19 cellular contexts compared by ENCODE assay signal in genomic region chr20:40920291-40920690, GRCh38.
DNase-seq lines count a peak whose midpoint lies in the region; ATAC-seq, FAIRE-seq and TF ChIP-seq lines count a peak whose summit lies in the region.
"Had no signal": no experiment of that assay in that cellular context is flagged by ENCODE, and none has a peak within 500 bp of the region (broad histone marks: within the 10 kb centered on the region; RNA-seq: fewer than 3 reads in every experiment).

No MANE protein-coding gene starts in this region.

- WGBS in K562 (ENCODE audit: insufficient coverage, low coverage, missing lambda C conversion rate): 0% methylated on average over 2 of the region's 2 CpGs

- H3K4me1 ChIP-seq in K562 (replicated peaks in 1 of 2; ENCODE audit: control insufficient read depth in 2 of 2, insufficient read depth in 2 of 2, low read length in 2 of 2) (no peaks in the 10 kb centered on the region), GM23338 (ENCODE audit: insufficient read depth) (no peaks in the 10 kb centered on the region)

- TF ChIP-seq EP300 in K562 (IDR thresholded peaks at IDR 0.05; ENCODE audit: low read length): no peak

- no peak overlapping the region for H2AFZ ChIP-seq in K562 (ENCODE audit: low read depth, low read length)
- H2AFZ ChIP-seq in GM23338: no peak overlapping the region
- H2AFZ ChIP-seq: GM23248 had no signal

- no peak overlapping the region for H3K27ac ChIP-seq in K562 (ENCODE audit: extremely low read depth, low read depth, low read length)
- no peak overlapping the region for H3K27ac ChIP-seq in GM23338 (ENCODE audit: low read depth)
- H3K27ac ChIP-seq: BLaER1 treated with 17β-estradiol and CSF1 and Interleukin-3, amounts not matched to agents 10 nM and 100 nM; GM23248 had no signal

- H3K4me2 ChIP-seq in K562 (ENCODE audit: insufficient read depth, low read length) (no peak overlapping the region), GM23338 (no peak overlapping the region)
- H3K4me2 ChIP-seq: BLaER1 treated with 17β-estradiol and CSF1 and Interleukin-3, amounts not matched to agents 10 nM and 100 nM had no signal

- FAIRE-seq in HTR-8/SVneo (lab: Jason Lieb, UNC) (peak; percentile 68), K562 (lab: Jason Lieb, UNC) (no peak)
- FAIRE-seq: GM12878 had no signal

- TF ChIP-seq POLR2A in K562 (conservative IDR thresholded peaks at IDR 0.05): no peak

- H3K4me3 ChIP-seq in K562 (no peak overlapping the region), GM23338 (no peak overlapping the region)
- H3K4me3 ChIP-seq: BLaER1 treated with 17β-estradiol and CSF1 and Interleukin-3, amounts not matched to agents 10 nM and 100 nM; GM12878; GM23248 had no signal

- TF ChIP-seq CTCF in K562 (IDR thresholded peaks at IDR 0.05 in 2 of 3, conservative IDR thresholded peaks at IDR 0.05 in 1 of 3; ENCODE audit: insufficient read depth in 2 of 3, low read depth in 1 of 3, low read length in 3 of 3) (no peak), GM23338 (conservative IDR thresholded peaks at IDR 0.05; ENCODE audit: low read depth in 2 of 2) (no peak)

- no peak overlapping the region for H3K27ac Mint-ChIP-seq in GM23338
- H3K27ac Mint-ChIP-seq: B cell; CD8-positive, alpha-beta T cell; HFFc6 had no signal

- H3K4me3 Mint-ChIP-seq in GM23338: no peak overlapping the region
- H3K4me3 Mint-ChIP-seq: B cell; CD8-positive, alpha-beta T cell; HFFc6 had no signal

- no peaks in the 10 kb centered on the region for H3F3A ChIP-seq in GM23338 (replicated peaks; ENCODE audit: low read depth)

- no peaks in the 10 kb centered on the region for H3K9me3 ChIP-seq in K562 (replicated peaks; ENCODE audit: control insufficient read depth, insufficient read depth, low read depth, low read length)

- intact Hi-C loops in K562 (cut with micrococcal nuclease): no loop called here

- H3K9me1 ChIP-seq in K562 (ENCODE audit: control insufficient read depth, insufficient read depth, low read length): no peaks in the 10 kb centered on the region

- no peaks in the 10 kb centered on the region for H3K36me3 Mint-ChIP-seq in GM23338 (ENCODE audit: low read depth)
- H3K36me3 Mint-ChIP-seq: CD8-positive, alpha-beta T cell had no signal

- CTCF ChIA-PET in K562 (lab: Yijun Ruan, JAX; ENCODE audit: low intra/inter-chr PET ratio): no interaction called here

- in situ Hi-C loops in K562 (cut with MboI): no loop called here

- H3K9me2 ChIP-seq in GM23338 (ENCODE audit: insufficient read depth): no peaks in the 10 kb centered on the region

- ATAC-seq in K562 (peak; percentile 35; the same call in 2 of the 3 replicates), left lobe of liver (peak; percentile 13), GM23338 (no peak), GM18870 (IDR thresholded peaks at IDR 0.05; ENCODE audit: unreplicated experiment) (no peak), HG03457 (IDR thresholded peaks at IDR 0.05; ENCODE audit: unreplicated experiment) (no peak)
- ATAC-seq: CD8-positive, alpha-beta T cell; GM12878; HCT116 had no signal

- H4K20me1 ChIP-seq in K562 (replicated peaks; ENCODE audit: control insufficient read depth, insufficient read depth, low read length): no peaks in the 10 kb centered on the region
- H4K20me1 ChIP-seq in GM23338 (replicated peaks; ENCODE audit: insufficient read depth): no peaks in the 10 kb centered on the region
- H4K20me1 ChIP-seq: BLaER1 treated with 17β-estradiol and CSF1 and Interleukin-3, amounts not matched to agents 10 nM and 100 nM had no signal

- no peaks in the 10 kb centered on the region for H3K36me3 ChIP-seq in K562 (ENCODE audit: control insufficient read depth, insufficient read depth, low read length)
- H3K36me3 ChIP-seq in GM23338 (ENCODE audit: insufficient read depth): no peaks in the 10 kb centered on the region
- H3K36me3 ChIP-seq: BLaER1 treated with 17β-estradiol and CSF1 and Interleukin-3, amounts not matched to agents 10 nM and 100 nM had no signal

- POLR2A ChIA-PET in K562 (lab: Yijun Ruan, JAX): interaction anchor here (0.7 kb wide), 1 partner anchor 8 kb away, joined by 3 read pairs; no protein-coding TSS in a partner anchor

- H3K79me2 ChIP-seq in K562 (ENCODE audit: control insufficient read depth, insufficient read depth, low read length) (no peaks in the 10 kb centered on the region), GM23338 (replicated peaks; ENCODE audit: insufficient read depth) (no peaks in the 10 kb centered on the region)

- no TSS peak for BruUV-seq in K562 (replicated peaks; lab: Mats Ljungman, UMichigan)

- H3K27me3 ChIP-seq in K562 (ENCODE audit: control insufficient read depth in 2 of 2, insufficient read depth in 2 of 2, low read length in 2 of 2): no peaks in the 10 kb centered on the region
- H3K27me3 ChIP-seq in GM23338 (ENCODE audit: insufficient read depth): no peaks in the 10 kb centered on the region
- H3K27me3 ChIP-seq: BLaER1 treated with 17β-estradiol and CSF1 and Interleukin-3, amounts not matched to agents 10 nM and 100 nM had no signal

- H3K27me3 Mint-ChIP-seq in GM23338 (ENCODE audit: insufficient read depth, low read depth, poor library complexity): no peaks in the 10 kb centered on the region

- no peak for TF ChIP-seq RAD21 in K562 (CRISPR knock-in tag; conservative IDR thresholded peaks at IDR 0.05 in 1 of 2, IDR thresholded peaks at IDR 0.05 in 1 of 2)

- H3K9ac ChIP-seq in K562 (ENCODE audit: insufficient read depth in 1 of 2, low read depth in 2 of 2, low read length in 2 of 2): no peak overlapping the region
- H3K9ac ChIP-seq: BLaER1 treated with 17β-estradiol and CSF1 and Interleukin-3, amounts not matched to agents 10 nM and 100 nM; GM23248 had no signal

- no peak for DNase-seq in HTR-8/SVneo (ENCODE audit: insufficient read length, low spot score)
- DNase-seq in K562 (ENCODE audit: extremely low read depth in 1 of 4, low spot score in 3 of 4): peak in 1 of 4 experiments; percentile 19
- DNase-seq in left lobe of liver (ENCODE audit: low spot score): no peak
- no peak for DNase-seq in activated CD4-positive, CD25-positive, alpha-beta regulatory T cell (lab: John Stamatoyannopoulos, UW)
- DNase-seq in GM23338 (ENCODE audit: low spot score): no peak
- DNase-seq: CD8-positive, alpha-beta T cell; DMS 273 treated with DMSO at 0.1 percent for 48 hours; DMS53; DND-41; EL; GM23248; H7; HFFc6 had no signal

- no peaks in the 10 kb centered on the region for H3K4me1 Mint-ChIP-seq in GM23338
- H3K4me1 Mint-ChIP-seq: B cell had no signal

- H3K9me3 Mint-ChIP-seq in GM23338: no peaks in the 10 kb centered on the region
- H3K9me3 Mint-ChIP-seq: HFFc6 had no signal

TF ChIP-seq in K562, 482 proteins besides CTCF, POLR2A, EP300 and RAD21 (continues in another document):
- no peak for TF ChIP-seq ETV5 (CRISPR knock-in tag; IDR thresholded peaks at IDR 0.05; ENCODE audit: low read depth)
- no peak for TF ChIP-seq UBTF (IDR thresholded peaks at IDR 0.05; ENCODE audit: borderline replicate concordance in 1 of 2, low read depth in 2 of 2, low read length in 2 of 2)
- 0 out of 2 replicates have a peak, but pooled peaks have one; percentile 14 for TF ChIP-seq CEBPB (tag; IDR thresholded peaks at IDR 0.05)

TF ChIP-seq in GM23338, 12 proteins besides CTCF, POLR2A, EP300 and RAD21 (continues in another document):
- TF ChIP-seq ETS1 (IDR thresholded peaks at IDR 0.05): no peak
- no peak for TF ChIP-seq ZNF331 (CRISPR knock-in tag; IDR thresholded peaks at IDR 0.05; ENCODE audit: low read depth)
- no peak for TF ChIP-seq CREB1 (CRISPR knock-in tag; IDR thresholded peaks at IDR 0.05; ENCODE audit: low read depth)
- TF ChIP-seq ZNF114 (CRISPR knock-in tag; IDR thresholded peaks at IDR 0.05): no peak
- TF ChIP-seq STAT1 (IDR thresholded peaks at IDR 0.05; ENCODE audit: unreplicated experiment): no peak
- TF ChIP-seq JUNB (IDR thresholded peaks at IDR 0.05; ENCODE audit: unreplicated experiment): no peak
- no peak for TF ChIP-seq REST (IDR thresholded peaks at IDR 0.05; ENCODE audit: unreplicated experiment)
- TF ChIP-seq POLR2AphosphoS5 (IDR thresholded peaks at IDR 0.05; ENCODE audit: low read depth): no peak

Comparison
In these comparisons a context has a peak if more than half of its experiments do, and no peak if none do; other contexts are left out.
1. ATAC-seq: peak in K562 (single experiment) and left lobe of liver (single experiment); none in GM23338 (single experiment), GM18870 (single experiment) and HG03457 (single experiment).